In the genomic region with DNA sequence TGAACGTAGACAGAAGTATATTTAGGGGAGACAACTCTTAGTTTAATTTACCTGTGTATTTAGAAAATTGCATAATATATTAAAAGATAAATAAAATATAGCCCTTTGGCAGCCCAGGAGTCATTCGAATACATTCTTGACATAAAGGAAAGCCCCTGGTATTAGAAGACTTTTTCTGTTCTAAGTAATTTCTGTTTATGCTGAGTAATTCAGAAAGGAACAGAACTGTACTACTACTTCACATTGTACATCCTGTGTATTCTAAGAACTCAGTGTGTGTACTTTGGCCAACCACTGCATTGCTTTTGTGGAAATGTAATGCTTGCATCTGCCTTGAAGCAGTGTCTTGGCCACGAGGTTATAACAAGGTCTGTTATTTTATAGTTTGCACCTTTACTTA, we compare ENCODE assay signal across 14 cellular contexts.
DNase-seq lines count a peak whose midpoint lies in the region; ATAC-seq, FAIRE-seq and TF ChIP-seq lines count a peak whose summit lies in the region.
"Had no signal": no experiment of that assay in that cellular context is flagged by ENCODE, and none has a peak within 500 bp of the region (broad histone marks: within the 10 kb centered on the region; RNA-seq: fewer than 3 reads in every experiment).

No MANE protein-coding gene starts in this region.

- H3K4me3 ChIP-seq in pancreas, result no peak overlapping the region

- peak; percentile 93 for FAIRE-seq in GM12891 (lab: Jason Lieb, UNC)
- FAIRE-seq in pancreas (lab: Jason Lieb, UNC), result no peak
- FAIRE-seq: bronchial epithelial cell, frontal cortex had no signal

- H3K4me1 ChIP-seq in pancreas, result peaks cover 6 to 12% (median 9%) of the 10 kb centered on the region in 3 donors

- H3K36me3 ChIP-seq in pancreas, result no peaks in the 10 kb centered on the region

- H3K9me3 ChIP-seq in pancreas, result no peaks in the 10 kb centered on the region

- ATAC-seq in GM19328 (IDR thresholded peaks at IDR 0.05; ENCODE audit: unreplicated experiment) (peak; percentile 88), HG02870 (IDR thresholded peaks at IDR 0.05; ENCODE audit: unreplicated experiment) (peak; percentile 97), pancreas (no peak)
- ATAC-seq: Panc1 had no signal

- H3K27ac ChIP-seq in pancreas, result no peak overlapping the region
- H3K27ac ChIP-seq: C4-2B had no signal

- intact Hi-C loops in pancreas (cut with DNase I), result no loop called here

- no peak for TF ChIP-seq CTCF in pancreas (IDR thresholded peaks at IDR 0.05)

- WGBS in pancreas, 2 donors, result 79 to 83% methylated on average over 3 of the region's 3 CpGs

- no peaks in the 10 kb centered on the region for H3K27me3 ChIP-seq in pancreas

- no peak for DNase-seq in GM12891 (ENCODE audit: insufficient read length, low spot score)
- peak; percentile 97 for DNase-seq in OCI-M1 (lab: John Stamatoyannopoulos, UW)
- DNase-seq in pancreas, result no peak
- DNase-seq in 8988T, result no peak
- DNase-seq in activated effector memory CD4-positive, alpha-beta T cell treated with Interleukin-2 at 50 U/mL for 16 hours, result no peak
- no peak for DNase-seq in NCI-H774 (lab: John Stamatoyannopoulos, UW)
- DNase-seq: mesendoderm, NCI-H1105 had no signal

- no peak for TF ChIP-seq POLR2A in GM12891 (IDR thresholded peaks at IDR 0.05; ENCODE audit: low read depth, low read length)

TF ChIP-seq in GM12891, 5 proteins besides CTCF, POLR2A, EP300 and RAD21:
- no peak for TF ChIP-seq PAX5 (IDR thresholded peaks at IDR 0.05; ENCODE audit: insufficient read depth, low read length, severe bottlenecking)
- no peak for TF ChIP-seq POLR2AphosphoS5 (IDR thresholded peaks at IDR 0.05; ENCODE audit: low read depth, low read length)
- no peak for TF ChIP-seq POU2F2 (IDR thresholded peaks at IDR 0.05; ENCODE audit: low read depth, low read length)
- no peak for TF ChIP-seq SPI1 (IDR thresholded peaks at IDR 0.05; ENCODE audit: low read depth, low read length)
- no peak for TF ChIP-seq TAF1 (IDR thresholded peaks at IDR 0.05; ENCODE audit: low read depth, low read length)

Comparison
In these comparisons a context has a peak if more than half of its experiments do, and no peak if none do; other contexts are left out.
1. ATAC-seq: peak in GM19328 (single experiment) and HG02870 (single experiment); none in pancreas (0 of 4).